ENCODE assay signal across 20 cellular contexts in genomic region chr19:41848666-41849065, GRCh38. TPM values are rescaled to one million over a fixed set of nuclear protein-coding genes. Genes with fewer than 3 reads are reported as not detected.
A peak's percentile ranks its signal among the peaks of the same experiment; 100 is the strongest.
DNase-seq lines count a peak whose midpoint lies in the region; ATAC-seq and TF ChIP-seq lines count a peak whose summit lies in the region.
"Had no signal": no experiment of that assay in that cellular context is flagged by ENCODE, and none has a peak within 500 bp of the region (broad histone marks: within the 10 kb centered on the region; RNA-seq: fewer than 3 reads in every experiment).

No MANE protein-coding gene starts in this region.

- no peaks in the 10 kb centered on the region for H3K4me1 Mint-ChIP-seq in chondrocyte (ENCODE audit: low read depth)
- H3K4me1 Mint-ChIP-seq in activated T-cell treated with anti-CD3 and anti-CD28 coated beads, Interleukin-2, amount 50 U/mL, for 72 hours (ENCODE audit: low read depth): no peaks in the 10 kb centered on the region
- H3K4me1 Mint-ChIP-seq: CD4-positive, alpha-beta memory T cell had no signal

- no peak overlapping the region for H3K27ac Mint-ChIP-seq in chondrocyte (ENCODE audit: unreplicated experiment)
- no peak overlapping the region for H3K27ac Mint-ChIP-seq in activated T-cell treated with anti-CD3 and anti-CD28 coated beads, Interleukin-2, amount 50 U/mL, for 72 hours

- no peaks in the 10 kb centered on the region for H3K36me3 Mint-ChIP-seq in chondrocyte (ENCODE audit: low read depth)
- no peaks in the 10 kb centered on the region for H3K36me3 Mint-ChIP-seq in activated T-cell treated with anti-CD3 and anti-CD28 coated beads, Interleukin-2, amount 50 U/mL, for 72 hours (ENCODE audit: insufficient read depth in 2 of 2)
- H3K36me3 Mint-ChIP-seq: CD14-positive monocyte; CD4-positive, alpha-beta memory T cell had no signal

- no peak overlapping the region for H3K4me3 ChIP-seq in upper lobe of right lung
- H3K4me3 ChIP-seq: BLaER1 had no signal

- no peaks in the 10 kb centered on the region for H3K9me3 ChIP-seq in upper lobe of right lung

- H3K36me3 ChIP-seq in upper lobe of right lung: no peaks in the 10 kb centered on the region
- H3K36me3 ChIP-seq: BLaER1 had no signal

- H3K27ac ChIP-seq in upper lobe of right lung: no peak overlapping the region
- H3K27ac ChIP-seq: BLaER1 had no signal

- peaks cover 15% of the 10 kb centered on the region for H3K27me3 ChIP-seq in upper lobe of right lung
- H3K27me3 ChIP-seq: BLaER1 had no signal

- TF ChIP-seq CTCF in chondrocyte (IDR thresholded peaks at IDR 0.05) (no peak), upper lobe of right lung (IDR thresholded peaks at IDR 0.05) (no peak)

- intact Hi-C loops in posterior vena cava (cut with DNase I): no loop called here
- intact Hi-C loops in upper lobe of right lung (cut with DNase I): no loop called here

- no peaks in the 10 kb centered on the region for H3K4me1 ChIP-seq in upper lobe of right lung
- H3K4me1 ChIP-seq: BLaER1 had no signal

- H3K4me3 Mint-ChIP-seq in chondrocyte (ENCODE audit: unreplicated experiment): no peak overlapping the region
- no peak overlapping the region for H3K4me3 Mint-ChIP-seq in activated T-cell treated with anti-CD3 and anti-CD28 coated beads, Interleukin-2, amount 50 U/mL, for 72 hours
- H3K4me3 Mint-ChIP-seq: CD14-positive monocyte; CD4-positive, alpha-beta memory T cell had no signal

- peaks cover 45% of the 10 kb centered on the region for H3K27me3 Mint-ChIP-seq in chondrocyte (ENCODE audit: low read depth)
- H3K27me3 Mint-ChIP-seq in activated T-cell treated with anti-CD3 and anti-CD28 coated beads, Interleukin-2, amount 50 U/mL, for 72 hours (ENCODE audit: low read depth): peaks cover 7% of the 10 kb centered on the region

- peaks cover 3% of the 10 kb centered on the region for H3K9me3 Mint-ChIP-seq in chondrocyte (ENCODE audit: low read depth)
- no peaks in the 10 kb centered on the region for H3K9me3 Mint-ChIP-seq in activated T-cell treated with anti-CD3 and anti-CD28 coated beads, Interleukin-2, amount 50 U/mL, for 72 hours

- no peak for ATAC-seq in upper lobe of right lung
- ATAC-seq in SK-N-SH treated with all-trans-retinoic acid at 6 μM for 48 hours: no peak
- ATAC-seq in activated T-cell treated with anti-CD3 and anti-CD28 coated beads, Interleukin-2, amount 50 U/mL, for 72 hours (replicated peaks in 1 of 2): no peak
- ATAC-seq in GM18868 (IDR thresholded peaks at IDR 0.05; ENCODE audit: unreplicated experiment): no peak

- DNase-seq in activated effector memory CD4-positive, alpha-beta T cell treated with anti-CD3 and anti-CD28 coated beads, Interleukin-2, amount 50 U/mL, for 16 hours: peak; percentile 56
- no peak for DNase-seq in activated effector memory CD4-positive, alpha-beta T cell treated with Interleukin-2 at 50 U/mL for 16 hours
- DNase-seq in chondrocyte (ENCODE audit: low spot score) (peak; percentile 67), posterior vena cava (ENCODE audit: low spot score) (peak; percentile 64), upper lobe of right lung (peak; percentile 32)
- no peak for DNase-seq in activated T-cell treated with anti-CD3 and anti-CD28 coated beads, Interleukin-2, amount 50 U/mL, for 72 hours
- DNase-seq: 8988T; CD4-positive, alpha-beta memory T cell; DMS153; DMS79; GDM1; HCEC 1CT had no signal

TF ChIP-seq in SK-N-SH treated with all-trans-retinoic acid at 6 μM for 48 hours, 23 proteins besides CTCF, POLR2A, EP300 and RAD21:
- no peak for TF ChIP-seq TCF4 (CRISPR knock-in tag; IDR thresholded peaks at IDR 0.05; ENCODE audit: borderline replicate concordance)
- TF ChIP-seq ESRRG (CRISPR knock-in tag; IDR thresholded peaks at IDR 0.05): no peak
- no peak for TF ChIP-seq ZFP3 (CRISPR knock-in tag; IDR thresholded peaks at IDR 0.05)
- TF ChIP-seq OSR1 (CRISPR knock-in tag; IDR thresholded peaks at IDR 0.05): no peak
- TF ChIP-seq ZNF70 (CRISPR knock-in tag; IDR thresholded peaks at IDR 0.05): no peak
- TF ChIP-seq SNAI2 (CRISPR knock-in tag; IDR thresholded peaks at IDR 0.05): no peak
- no peak for TF ChIP-seq POU6F1 (CRISPR knock-in tag; IDR thresholded peaks at IDR 0.05; ENCODE audit: borderline replicate concordance, low read depth)
- TF ChIP-seq ZFP30 (CRISPR knock-in tag; IDR thresholded peaks at IDR 0.05): no peak
- TF ChIP-seq CREB5 (CRISPR knock-in tag; IDR thresholded peaks at IDR 0.05; ENCODE audit: low read depth): no peak
- no peak for TF ChIP-seq CSRNP3 (CRISPR knock-in tag; IDR thresholded peaks at IDR 0.05)

RNA-seq across cellular contexts. Expression of gene DMRTC2, which starts 3.8 kb away (rescaled TPM):
- not detected in 3 replicates for total RNA-seq in chondrocyte
- total RNA-seq in posterior vena cava: not detected
- not detected for total RNA-seq in upper lobe of right lung
- total RNA-seq in activated T-cell treated with anti-CD3 and anti-CD28 coated beads, Interleukin-2, amount 50 U/mL, for 72 hours: not detected
- total RNA-seq: A673; CD4-positive, alpha-beta memory T cell; Daoy; H1; HT-29 had no signal

RNA-seq across cellular contexts. Expression of gene LYPD4, which starts 4.2 kb away (rescaled TPM):
- not detected in 3 replicates for total RNA-seq in chondrocyte
- not detected for total RNA-seq in posterior vena cava
- not detected for total RNA-seq in upper lobe of right lung
- not detected for total RNA-seq in activated T-cell treated with anti-CD3 and anti-CD28 coated beads, Interleukin-2, amount 50 U/mL, for 72 hours
- total RNA-seq: A673; CD4-positive, alpha-beta memory T cell; Daoy; H1; HT-29 had no signal

RNA-seq across cellular contexts. Expression of gene RPS19, which starts 11.4 kb away (rescaled TPM):
- total RNA-seq in chondrocyte (1,424 to 1,797 TPM (median 1,457 TPM) in 3 replicates), posterior vena cava (1,000 to 10,000 TPM in 1 of 2 donors, 100 to 1,000 TPM in 1; 982 to 1,008 TPM), upper lobe of right lung (1,667 TPM)
- 1,000 to 10,000 TPM; 4,101 to 4,133 TPM for total RNA-seq in activated T-cell treated with anti-CD3 and anti-CD28 coated beads, Interleukin-2, amount 50 U/mL, for 72 hours

RNA-seq across cellular contexts. Expression of gene CD79A, which starts 28.4 kb away (rescaled TPM):
- total RNA-seq in chondrocyte (0.36 TPM in 1 of 3 replicates, not detected in the others), posterior vena cava (under 1 TPM; 0.52 to 0.97 TPM), upper lobe of right lung (1.4 TPM)
- 10 to 100 TPM; 12.3 to 27.5 TPM for total RNA-seq in activated T-cell treated with anti-CD3 and anti-CD28 coated beads, Interleukin-2, amount 50 U/mL, for 72 hours
- total RNA-seq: Daoy had no signal

RNA-seq across cellular contexts. Expression of gene ARHGEF1, which starts 34.3 kb away (rescaled TPM):
- total RNA-seq in chondrocyte: 70.5 to 105 TPM (median 73.2 TPM) in 3 replicates
- total RNA-seq in posterior vena cava: 10 to 100 TPM; 73.4 to 73.7 TPM
- 197 TPM for total RNA-seq in upper lobe of right lung
- 100 to 1,000 TPM; 371 to 446 TPM for total RNA-seq in activated T-cell treated with anti-CD3 and anti-CD28 coated beads, Interleukin-2, amount 50 U/mL, for 72 hours

Comparison
In these comparisons a context has a peak if more than half of its experiments do, and no peak if none do; other contexts are left out.
1. DNase-seq: peak in activated effector memory CD4-positive, alpha-beta T cell treated with anti-CD3 and anti-CD28 coated beads, Interleukin-2, amount 50 U/mL, for 16 hours (single experiment), chondrocyte (single experiment), posterior vena cava (single experiment) and upper lobe of right lung (single experiment); none in activated effector memory CD4-positive, alpha-beta T cell treated with Interleukin-2 at 50 U/mL for 16 hours (single experiment) and activated T-cell treated with anti-CD3 and anti-CD28 coated beads, Interleukin-2, amount 50 U/mL, for 72 hours (0 of 2).